Comparison of ENCODE assay signal across 2 cellular contexts in genomic region chr20:25369529-25369928, GRCh38.
TF ChIP-seq lines count a peak whose summit lies in the region.

No MANE protein-coding gene starts in this region.

TF ChIP-seq in HepG2, 621 proteins besides CTCF, POLR2A, EP300 and RAD21:
- TF ChIP-seq CEBPB (IDR thresholded peaks at IDR 0.05; ENCODE audit: borderline replicate concordance, low read depth, low read length) (peak; percentile 66), BHLHE40 (IDR thresholded peaks at IDR 0.05; ENCODE audit: low read length) (no peak)

TF ChIP-seq in H1, 55 proteins besides CTCF, POLR2A, EP300 and RAD21:
- TF ChIP-seq RNF2 (IDR thresholded peaks at IDR 0.05; ENCODE audit: borderline replicate concordance, low read depth, low read length, missing control alignments, poor library complexity, severe bottlenecking), result no peak
- no peak for TF ChIP-seq CHD7 (IDR thresholded peaks at IDR 0.05; ENCODE audit: insufficient replicate concordance, low read length)
- TF ChIP-seq CEBPB (IDR thresholded peaks at IDR 0.05; ENCODE audit: low read depth, low read length), result peak; percentile 78; the same call in 1 of the 2 replicates
- TF ChIP-seq SIN3A (conservative IDR thresholded peaks at IDR 0.05 in 1 of 2, IDR thresholded peaks at IDR 0.05 in 1 of 2; ENCODE audit: low read depth in 1 of 2, low read length in 2 of 2), result no peak
